Comparison of ENCODE assay signal across 9 cellular contexts in the genomic region with DNA sequence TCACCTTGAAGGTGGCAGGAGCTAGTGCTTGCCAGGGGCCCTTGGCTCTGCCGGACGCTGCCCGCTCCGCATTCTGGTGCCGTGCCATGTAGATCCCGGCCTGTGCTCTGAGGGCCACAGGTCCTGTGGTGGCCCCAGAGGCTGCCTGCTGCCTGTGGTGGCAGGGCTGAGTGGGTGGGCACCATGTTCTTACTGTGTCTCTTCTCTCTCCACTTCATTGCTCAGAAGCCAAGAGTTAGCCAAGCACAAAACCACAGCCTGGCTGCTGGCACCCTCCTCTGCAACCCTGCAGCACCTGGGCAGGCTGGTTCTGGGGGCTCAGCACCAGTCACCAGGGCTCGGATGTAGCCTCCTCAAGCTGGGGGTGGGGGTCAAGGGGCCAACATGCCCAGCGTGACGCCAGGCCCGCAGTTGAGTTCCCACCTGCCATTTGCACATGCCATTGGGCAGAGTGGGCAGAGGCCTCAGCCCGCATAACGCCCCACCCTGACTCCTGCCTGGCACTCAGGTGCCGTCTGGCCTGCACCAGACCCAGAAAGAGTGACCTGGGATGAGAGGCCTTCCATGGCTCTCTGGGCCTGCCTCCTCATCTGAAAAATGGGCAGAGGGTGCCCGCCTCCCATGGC. TPM values are rescaled to one million over a fixed set of nuclear protein-coding genes. Genes with fewer than 3 reads are reported as not detected.
DNase-seq lines count a peak whose midpoint lies in the region; ATAC-seq and TF ChIP-seq lines count a peak whose summit lies in the region.
"Had no signal": no experiment of that assay in that cellular context is flagged by ENCODE, and none has a peak within 500 bp of the region (broad histone marks: within the 10 kb centered on the region; RNA-seq: fewer than 3 reads in every experiment).

No MANE protein-coding gene starts in this region.

- DNase-seq in NB4 (ENCODE audit: low read depth) = peak; percentile 41
- DNase-seq in kidney glomerular epithelial cell (lab: John Stamatoyannopoulos, UW) = peak; percentile 53
- no peak for DNase-seq in transverse colon
- DNase-seq in aorta = no peak
- DNase-seq in SW 1271 (lab: John Stamatoyannopoulos, UW) = no peak
- DNase-seq: activated CD8-positive, alpha-beta memory T cell treated with anti-CD3 and anti-CD28 coated beads, Interleukin-2, amount 50 U/mL, for 48 hours; effector CD8-positive, alpha-beta T cell had no signal

- H3K9me3 ChIP-seq in transverse colon = no peaks in the 10 kb centered on the region
- no peaks in the 10 kb centered on the region for H3K9me3 ChIP-seq in aorta (ENCODE audit: control insufficient read depth, low read length)

- ATAC-seq in GM19468 (IDR thresholded peaks at IDR 0.05; ENCODE audit: extremely low read depth, unreplicated experiment) = peak; percentile 74
- ATAC-seq in aorta (ENCODE audit: low FRiP score) = no peak
- ATAC-seq in HG03342 (IDR thresholded peaks at IDR 0.05; ENCODE audit: unreplicated experiment) = no peak

- TF ChIP-seq POLR2A in NB4 (IDR thresholded peaks at IDR 0.05; ENCODE audit: extremely low read depth, insufficient read length) = no peak
- TF ChIP-seq POLR2A in transverse colon (IDR thresholded peaks at IDR 0.05) = no peak

- no peaks in the 10 kb centered on the region for H3K36me3 ChIP-seq in transverse colon
- H3K36me3 ChIP-seq in aorta (ENCODE audit: control insufficient read depth in 1 of 2, insufficient read depth in 2 of 2, low read length in 1 of 2) = no peaks in the 10 kb centered on the region

- TF ChIP-seq CTCF in NB4 (IDR thresholded peaks at IDR 0.05; ENCODE audit: low read depth, low read length) (no peak), transverse colon (IDR thresholded peaks at IDR 0.05) (no peak)

- H3K27me3 ChIP-seq in transverse colon (no peaks in the 10 kb centered on the region), aorta (ENCODE audit: control insufficient read depth in 1 of 2, insufficient read depth in 2 of 2, low read length in 1 of 2) (no peaks in the 10 kb centered on the region)

- peaks cover 77 to 100% (median 89%) of the 10 kb centered on the region in 4 donors for H3K4me1 ChIP-seq in transverse colon
- H3K4me1 ChIP-seq in aorta (ENCODE audit: control insufficient read depth in 1 of 2, insufficient read depth in 2 of 2, low read length in 2 of 2) = no peaks in the 10 kb centered on the region

- H3K4me3 ChIP-seq in NB4 (ENCODE audit: low read depth, low read length) = no peak overlapping the region
- H3K4me3 ChIP-seq in transverse colon = no peak overlapping the region
- H3K4me3 ChIP-seq in aorta (ENCODE audit: low read length in 2 of 2) = no peak overlapping the region

- intact Hi-C loops in transverse colon (cut with DNase I; ENCODE audit: low total_unique reads) (no loop called here), aorta (cut with DNase I) (no loop called here)

- no peak for TF ChIP-seq EP300 in transverse colon (IDR thresholded peaks at IDR 0.05; ENCODE audit: low read depth)

- H3K27ac ChIP-seq in transverse colon (peak overlapping the region; percentile 96 to 99 (median 98)), aorta (ENCODE audit: low read depth in 1 of 2, low read length in 2 of 2) (no peak overlapping the region)

- in situ Hi-C loops in transverse colon (cut with MboI; ENCODE audit: low pct_ligation_motif_present in 1 of 4, low pct_unique_long_range_greater_than_20kb in 1 of 4, low sequenced_read_pairs in 3 of 4) = no loop called here

- WGBS in transverse colon (ENCODE audit: low coverage in 1 of 2), 2 donors = 71% methylated on average over 8 of the region's 14 CpGs; no CpG with 5 or more reads in 1 of the 2 donors
- WGBS in aorta, 2 donors = 93 to 96% methylated on average over 13 to 14 of the region's 14 CpGs

RNA-seq across cellular contexts. Expression of gene ZMIZ1, which starts 16.3 kb away (rescaled TPM):
- 100 to 1,000 TPM in 1 of 4 donors, 10 to 100 TPM in 3; 32.0 to 108 (median 63.0) TPM for total RNA-seq in transverse colon
- total RNA-seq in aorta = 10 to 100 TPM; 48.5 to 84.1 TPM
- polyA plus RNA-seq in aorta = 1 to 10 TPM; 7.8 to 8.0 TPM

Comparison
In these comparisons a context has a peak if more than half of its experiments do, and no peak if none do; other contexts are left out.
1. DNase-seq: peak in NB4 (single experiment) and kidney glomerular epithelial cell (single experiment); none in transverse colon (single experiment), aorta (0 of 2) and SW 1271 (0 of 2).
2. H3K27ac ChIP-seq: peak in transverse colon (4 of 4); none in aorta (0 of 2).